Comparison of ENCODE assay signal across 8 cellular contexts in the genomic region with DNA sequence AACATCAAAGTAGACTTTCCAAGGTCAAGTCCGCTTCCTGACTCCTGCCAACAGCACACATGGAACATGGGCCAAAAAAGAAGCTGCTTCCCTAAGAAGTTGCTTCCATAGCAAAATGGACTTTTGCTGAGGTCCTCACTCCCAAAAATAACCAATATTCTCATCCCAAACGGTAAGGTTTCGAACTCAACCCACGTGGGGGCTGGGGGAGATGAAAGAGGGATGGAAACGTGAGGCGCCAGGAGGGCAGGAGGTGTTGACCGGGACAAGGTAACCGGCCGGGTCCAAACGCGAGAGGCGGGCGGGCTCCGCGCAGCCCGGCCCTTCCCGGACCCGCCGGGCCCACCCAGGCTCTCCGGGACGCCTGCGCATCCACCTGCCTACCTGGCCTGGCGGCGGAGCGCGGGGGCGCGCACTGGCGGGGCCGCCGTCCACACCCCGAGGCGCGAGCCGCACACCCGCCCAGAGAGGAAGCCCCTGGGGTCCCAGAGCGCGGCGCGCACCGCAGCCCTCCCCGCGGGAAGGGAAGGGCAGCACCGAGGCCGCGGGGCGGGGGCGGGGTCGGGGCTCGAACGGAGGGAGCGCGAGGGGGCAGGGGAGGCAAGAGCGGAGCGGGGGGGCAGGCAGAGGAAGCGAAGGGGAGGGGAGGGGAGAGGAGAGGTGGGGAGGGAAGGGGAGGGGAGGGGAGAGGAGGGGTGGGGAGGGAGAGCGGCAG. TPM values are rescaled to one million over a fixed set of nuclear protein-coding genes. Genes with fewer than 3 reads are reported as not detected.
DNase-seq lines count a peak whose midpoint lies in the region; ATAC-seq and TF ChIP-seq lines count a peak whose summit lies in the region.

No MANE protein-coding gene starts in this region.

- H3K4me1 Mint-ChIP-seq in IgD-negative memory B cell, result peaks cover 27 to 32% (median 28%) of the 10 kb centered on the region in 3 donors

- H3K4me3 ChIP-seq in body of pancreas, result peak overlapping the region; percentile 73 to 79

- H3K36me3 Mint-ChIP-seq in IgD-negative memory B cell, result peaks cover 2% of the 10 kb centered on the region

- peak; percentile 34 for DNase-seq in COR-L47 (lab: John Stamatoyannopoulos, UW)
- DNase-seq in T-helper 22 cell (ENCODE audit: low read depth), result peak; percentile 64
- DNase-seq in body of pancreas, result peak; percentile 47 to 57 (median 51)
- peak; percentile 73 for DNase-seq in iPS-NIHi7 (ENCODE audit: extremely low spot score)
- peak; percentile 29 to 40 for DNase-seq in stimulated activated CD4-positive, alpha-beta T cell treated with anti-CD3 and anti-CD28 coated beads, Interleukin-15, amount 100 ng/mL, for 48 hours (ENCODE audit: low read depth in 2 of 2)
- no peak for DNase-seq in cerebellar nuclear complex (lab: John Stamatoyannopoulos, UW)

- TF ChIP-seq CTCF in body of pancreas (IDR thresholded peaks at IDR 0.05), result peak in 1 of 7 experiments; percentile 6

- TF ChIP-seq POLR2A in body of pancreas (IDR thresholded peaks at IDR 0.05), result no peak

- H3K27ac Mint-ChIP-seq in IgD-negative memory B cell, result peak overlapping the region; percentile 90 to 96 (median 95)

- H3K36me3 ChIP-seq in body of pancreas (replicated peaks in 1 of 2; ENCODE audit: insufficient read depth in 1 of 2, low read depth in 2 of 2), result no peaks in the 10 kb centered on the region

- peak overlapping the region; percentile 93 to 97 (median 94) for H3K27ac ChIP-seq in body of pancreas

- ATAC-seq in GM21390 (IDR thresholded peaks at IDR 0.05; ENCODE audit: unreplicated experiment) (peak; percentile 22), body of pancreas (peak; percentile 22)

- H3K4me3 Mint-ChIP-seq in IgD-negative memory B cell, result peak overlapping the region; percentile 85 to 96 (median 96)

- WGBS in body of pancreas, 2 donors, result 3 to 4% methylated on average over 10 to 24 of the region's 57 CpGs

- intact Hi-C loops in body of pancreas (cut with DNase I), result no loop called here

- H3K27me3 Mint-ChIP-seq in IgD-negative memory B cell, result no peaks in the 10 kb centered on the region

- no peaks in the 10 kb centered on the region for H3K9me3 ChIP-seq in body of pancreas

- no peaks in the 10 kb centered on the region for H3K9me3 Mint-ChIP-seq in IgD-negative memory B cell

- no peaks in the 10 kb centered on the region for H3K27me3 ChIP-seq in body of pancreas

- peaks cover 14% of the 10 kb centered on the region for H3K4me1 ChIP-seq in body of pancreas

RNA-seq across cellular contexts. Expression of a gene that starts 0.7 kb away (rescaled TPM):
- polyA plus RNA-seq in IgD-negative memory B cell, result 29.2 TPM
- total RNA-seq in body of pancreas, result 10 to 100 TPM; 23.4 to 54.0 TPM

RNA-seq across cellular contexts. Expression of a gene that starts 57.3 kb away (rescaled TPM):
- polyA plus RNA-seq in IgD-negative memory B cell, result 9.4 TPM
- total RNA-seq in body of pancreas, result 10 to 100 TPM; 23.1 to 28.0 TPM

Comparison
In these comparisons a context has a peak if more than half of its experiments do, and no peak if none do; other contexts are left out.
1. DNase-seq: peak in COR-L47 (single experiment), T-helper 22 cell (single experiment), body of pancreas (4 of 4), iPS-NIHi7 (single experiment) and stimulated activated CD4-positive, alpha-beta T cell treated with anti-CD3 and anti-CD28 coated beads, Interleukin-15, amount 100 ng/mL, for 48 hours (2 of 2); none in cerebellar nuclear complex (0 of 2).